12 cellular contexts compared by ENCODE assay signal in the genomic region with DNA sequence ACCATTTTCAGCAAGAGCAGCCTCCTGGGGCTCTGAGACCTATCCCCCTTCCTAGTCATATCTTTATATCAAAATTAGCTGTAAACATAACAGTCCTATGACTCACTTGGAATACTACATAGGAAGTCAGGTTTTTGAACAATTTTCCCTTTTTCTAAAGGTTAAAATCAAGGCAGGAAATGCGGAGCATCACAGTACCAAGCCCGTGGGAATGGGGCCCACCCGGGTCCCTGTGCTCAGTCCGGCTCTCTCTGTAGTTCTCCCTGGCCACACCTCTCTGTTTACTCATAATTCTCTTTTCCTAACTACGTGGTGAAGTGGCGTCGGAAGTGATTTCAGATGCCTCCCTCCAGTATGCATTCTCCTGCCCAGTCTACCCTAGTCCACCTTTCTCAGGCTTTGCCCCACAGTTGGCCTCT.
DNase-seq lines count a peak whose midpoint lies in the region; ATAC-seq and TF ChIP-seq lines count a peak whose summit lies in the region.
"Had no signal": no experiment of that assay in that cellular context is flagged by ENCODE, and none has a peak within 500 bp of the region (broad histone marks: within the 10 kb centered on the region; RNA-seq: fewer than 3 reads in every experiment).

No MANE protein-coding gene starts in this region.

- no peaks in the 10 kb centered on the region for H3K9me2 ChIP-seq in Loucy (replicated peaks; ENCODE audit: low read depth, low read length)

- H2AFZ ChIP-seq in Loucy (ENCODE audit: low read length) (peak overlapping the region; percentile 61), neural progenitor cell (replicated peaks) (peak overlapping the region; percentile 11)

- H3K4me1 ChIP-seq in BLaER1 treated with 17β-estradiol and CSF1 and Interleukin-3, amounts not matched to agents 10 nM and 100 nM = peaks cover 66 to 85% (median 76%) of the 10 kb centered on the region in 10 experiments
- H3K4me1 ChIP-seq in Loucy (ENCODE audit: insufficient read depth, low read length, poor library complexity, severe bottlenecking) (peaks cover 21% of the 10 kb centered on the region), neural progenitor cell (peaks cover 28% of the 10 kb centered on the region)

- peak overlapping the region; percentile 31 to 73 (median 61); a peak in 18 of 22 replicates for H3K9ac ChIP-seq in BLaER1 treated with 17β-estradiol and CSF1 and Interleukin-3, amounts not matched to agents 10 nM and 100 nM
- H3K9ac ChIP-seq in Loucy (ENCODE audit: low read depth, low read length, poor library complexity, severe bottlenecking) (no peak overlapping the region), neural progenitor cell (no peak overlapping the region)

- peaks cover 14% of the 10 kb centered on the region for H3K27me3 Mint-ChIP-seq in neural progenitor cell (ENCODE audit: insufficient read depth, low read depth)

- H3K36me3 Mint-ChIP-seq in neural progenitor cell = no peaks in the 10 kb centered on the region

- peak overlapping the region; percentile 65 for H3K27ac Mint-ChIP-seq in neural progenitor cell

- peak overlapping the region; percentile 59 to 93 (median 83) for H3K4me2 ChIP-seq in BLaER1 treated with 17β-estradiol and CSF1 and Interleukin-3, amounts not matched to agents 10 nM and 100 nM
- H3K4me2 ChIP-seq in Loucy (ENCODE audit: low read depth, low read length, poor library complexity, severe bottlenecking) (no peak overlapping the region), neural progenitor cell (no peak overlapping the region)

- H3K36me3 ChIP-seq in BLaER1 treated with 17β-estradiol and CSF1 and Interleukin-3, amounts not matched to agents 10 nM and 100 nM = no peaks in the 10 kb centered on the region
- H3K36me3 ChIP-seq in Loucy (ENCODE audit: insufficient read depth, low read length) (no peaks in the 10 kb centered on the region), neural progenitor cell (no peaks in the 10 kb centered on the region)

- H3F3A ChIP-seq in Loucy (ENCODE audit: low read depth) (no peaks in the 10 kb centered on the region), neural progenitor cell (ENCODE audit: low read depth) (no peaks in the 10 kb centered on the region)

- H3K79me2 ChIP-seq in Loucy (ENCODE audit: insufficient read depth, low read length) = no peaks in the 10 kb centered on the region
- H3K79me2 ChIP-seq in neural progenitor cell (ENCODE audit: low read depth) = no peaks in the 10 kb centered on the region

- H3K27me3 ChIP-seq in BLaER1 treated with 17β-estradiol and CSF1 and Interleukin-3, amounts not matched to agents 10 nM and 100 nM = no peaks in the 10 kb centered on the region
- H3K27me3 ChIP-seq in Loucy (ENCODE audit: insufficient read depth, low read length, poor library complexity, severe bottlenecking) = no peaks in the 10 kb centered on the region
- no peaks in the 10 kb centered on the region for H3K27me3 ChIP-seq in neural progenitor cell

- peak overlapping the region in 4 of 10 experiments; percentile 15 to 20 (median 15); a peak in 2 of 20 replicates for H3K4me3 ChIP-seq in BLaER1 treated with 17β-estradiol and CSF1 and Interleukin-3, amounts not matched to agents 10 nM and 100 nM
- H3K4me3 ChIP-seq in Loucy (ENCODE audit: low read length, poor library complexity, severe bottlenecking) (no peak overlapping the region), neural progenitor cell (no peak overlapping the region)

- DNase-seq in dermis microvascular lymphatic vessel endothelial cell (ENCODE audit: low read depth in 2 of 2) (peak; percentile 67 to 89), neural progenitor cell (ENCODE audit: low spot score) (no peak), SW 1271 (lab: John Stamatoyannopoulos, UW) (no peak), islet precursor cell (no peak), NCI-H2196 (lab: John Stamatoyannopoulos, UW; ENCODE audit: unreplicated experiment) (no peak)
- DNase-seq: activated CD8-positive, alpha-beta memory T cell treated with anti-CD3 and anti-CD28 coated beads, Interleukin-2, amount 50 U/mL, for 48 hours; foreskin melanocyte; NCI-H446 treated with DMSO at 0.1 percent for 48 hours; T-helper 9 cell had no signal

- peaks cover 0 to 5% (median 0%) of the 10 kb centered on the region in 11 experiments; a peak in 3 of 22 replicates for H3K9me3 ChIP-seq in BLaER1 treated with 17β-estradiol and CSF1 and Interleukin-3, amounts not matched to agents 10 nM and 100 nM (replicated peaks in 1 of 11)
- H3K9me3 ChIP-seq in Loucy (ENCODE audit: insufficient read depth, low read depth, low read length) (no peaks in the 10 kb centered on the region), neural progenitor cell (ENCODE audit: low read depth) (no peaks in the 10 kb centered on the region)

- ATAC-seq in HG03469 (IDR thresholded peaks at IDR 0.05; ENCODE audit: unreplicated experiment) = no peak

- no peak overlapping the region for H3K4me3 Mint-ChIP-seq in neural progenitor cell

- H4K20me1 ChIP-seq in BLaER1 treated with 17β-estradiol and CSF1 and Interleukin-3, amounts not matched to agents 10 nM and 100 nM = no peaks in the 10 kb centered on the region
- H4K20me1 ChIP-seq in Loucy (ENCODE audit: insufficient read depth, low read length, poor library complexity, severe bottlenecking) = no peaks in the 10 kb centered on the region
- H4K20me1 ChIP-seq in neural progenitor cell (ENCODE audit: low read depth) = no peaks in the 10 kb centered on the region

- H3K27ac ChIP-seq in BLaER1 treated with 17β-estradiol and CSF1 and Interleukin-3, amounts not matched to agents 10 nM and 100 nM = peak overlapping the region; percentile 63 to 86 (median 82)
- H3K27ac ChIP-seq in neural progenitor cell = no peak overlapping the region

- no peaks in the 10 kb centered on the region for H3K9me3 Mint-ChIP-seq in neural progenitor cell

- no peak for TF ChIP-seq CTCF in Loucy (conservative IDR thresholded peaks at IDR 0.05; ENCODE audit: low read length)
- no peak for TF ChIP-seq CTCF in neural progenitor cell (IDR thresholded peaks at IDR 0.05)

- H3K4me1 Mint-ChIP-seq in neural progenitor cell = peaks cover 48% of the 10 kb centered on the region

Comparison
In these comparisons a context has a peak if more than half of its experiments do, and no peak if none do; other contexts are left out.
1. H3K4me2 ChIP-seq: peak in BLaER1 treated with 17β-estradiol and CSF1 and Interleukin-3, amounts not matched to agents 10 nM and 100 nM (11 of 11); none in Loucy (single experiment) and neural progenitor cell (single experiment).
2. H3K9ac ChIP-seq: peak in BLaER1 treated with 17β-estradiol and CSF1 and Interleukin-3, amounts not matched to agents 10 nM and 100 nM (11 of 11); none in Loucy (single experiment) and neural progenitor cell (single experiment).
3. DNase-seq: peak in dermis microvascular lymphatic vessel endothelial cell (2 of 2); none in neural progenitor cell (single experiment), SW 1271 (0 of 2), islet precursor cell (single experiment) and NCI-H2196 (single experiment).